9 cellular contexts compared by ENCODE assay signal in genomic region chr12:26940820-26941219, GRCh38. TPM values are rescaled to one million over a fixed set of nuclear protein-coding genes. Genes with fewer than 3 reads are reported as not detected.
DNase-seq lines count a peak whose midpoint lies in the region; ATAC-seq lines count a peak whose summit lies in the region.
"Had no signal": no experiment of that assay in that cellular context is flagged by ENCODE, and none has a peak within 500 bp of the region (broad histone marks: within the 10 kb centered on the region; RNA-seq: fewer than 3 reads in every experiment).

No MANE protein-coding gene starts in this region.

- peaks cover 10 to 12% of the 10 kb centered on the region in 2 donors for H3K36me3 Mint-ChIP-seq in naive B cell

- ATAC-seq in naive B cell (ENCODE audit: low read depth in 2 of 2), result no peak
- no peak for ATAC-seq in GM21825 (IDR thresholded peaks at IDR 0.05; ENCODE audit: unreplicated experiment)
- ATAC-seq in Right ventricle myocardium inferior, result no peak

- DNase-seq in EL (peak; percentile 17), NAMALWA (ENCODE audit: low spot score) (peak; percentile 49), astrocyte of the hippocampus (ENCODE audit: low read depth, low spot score) (peak; percentile 38), naive B cell (no peak), mesenteric fat pad (ENCODE audit: low spot score) (no peak), GDM1 (lab: John Stamatoyannopoulos, UW) (no peak), Right ventricle myocardium inferior (ENCODE audit: missing footprints) (no peak)
- DNase-seq: activated CD4-positive, CD25-positive, alpha-beta regulatory T cell had no signal

- H3K27ac Mint-ChIP-seq in naive B cell, result peak overlapping the region in 3 of 6 donors; percentile 75 to 92 (median 90)

- H3K4me1 Mint-ChIP-seq in naive B cell, result peaks cover 38 to 87% (median 62%) of the 10 kb centered on the region in 3 donors

- peaks cover 0 to 4% (median 0%) of the 10 kb centered on the region in 7 donors for H3K9me3 Mint-ChIP-seq in naive B cell

- peak overlapping the region; percentile 68 to 99 (median 88) for H3K4me3 Mint-ChIP-seq in naive B cell

- intact Hi-C loops in Right ventricle myocardium inferior (cut with DNase I), result no loop called here

- no peaks in the 10 kb centered on the region for H3K27me3 Mint-ChIP-seq in naive B cell

RNA-seq across cellular contexts. Expression of gene FGFR1OP2, which starts 2.5 kb away (rescaled TPM):
- polyA plus RNA-seq in naive B cell (ENCODE audit: low read depth in 6 of 6), result 10 to 100 TPM; 54.2 to 68.4 (median 59.5) TPM
- total RNA-seq in mesenteric fat pad (40.0 TPM), Right ventricle myocardium inferior (30.6 TPM)

RNA-seq across cellular contexts. Expression of gene INTS13, which starts 3.0 kb away (rescaled TPM):
- 10 to 100 TPM in 4 of 6 donors, 1 to 10 TPM in 2; 5.0 to 23.3 (median 14.7) TPM for polyA plus RNA-seq in naive B cell (ENCODE audit: low read depth in 6 of 6)
- 21.8 TPM for total RNA-seq in mesenteric fat pad
- total RNA-seq in Right ventricle myocardium inferior, result 23.7 TPM

Comparison
In these comparisons a context has a peak if more than half of its experiments do, and no peak if none do; other contexts are left out.
1. DNase-seq: peak in EL (single experiment), NAMALWA (single experiment) and astrocyte of the hippocampus (single experiment); none in naive B cell (single experiment), mesenteric fat pad (single experiment), GDM1 (single experiment) and Right ventricle myocardium inferior (single experiment).